Comparison of ENCODE assay signal across 8 cellular contexts in genomic region chr20:34362502-34363061, GRCh38. TPM values are rescaled to one million over a fixed set of nuclear protein-coding genes. Genes with fewer than 3 reads are reported as not detected.
DNase-seq lines count a peak whose midpoint lies in the region; ATAC-seq and TF ChIP-seq lines count a peak whose summit lies in the region.

No MANE protein-coding gene starts in this region.

- peak overlapping the region; percentile 100 for H3K4me3 Mint-ChIP-seq in activated naive CD8-positive, alpha-beta T cell treated with anti-CD3 and anti-CD28 coated beads, Interleukin-2, amount 50 U/mL, for 24 hours

- H3K4me1 Mint-ChIP-seq in activated naive CD8-positive, alpha-beta T cell treated with anti-CD3 and anti-CD28 coated beads, Interleukin-2, amount 50 U/mL, for 24 hours = peaks cover 40% of the 10 kb centered on the region

- H3K27ac ChIP-seq in right atrium auricular region (peak overlapping the region; percentile 97 to 99), mesodermal cell (ENCODE audit: low read depth, low read length, severe bottlenecking) (no peak overlapping the region), vagina (peak overlapping the region; percentile 92)

- peak overlapping the region; percentile 100 for H3K27ac Mint-ChIP-seq in activated naive CD8-positive, alpha-beta T cell treated with anti-CD3 and anti-CD28 coated beads, Interleukin-2, amount 50 U/mL, for 24 hours

- H3K36me3 ChIP-seq in right atrium auricular region (no peaks in the 10 kb centered on the region), mesodermal cell (ENCODE audit: control insufficient read depth, insufficient read depth, low read length) (peaks cover 29% of the 10 kb centered on the region), vagina (no peaks in the 10 kb centered on the region)

- H3K4me3 ChIP-seq in right atrium auricular region (peak overlapping the region; percentile 94 to 99), mesodermal cell (ENCODE audit: extremely low read depth, insufficient read depth, low read length, poor library complexity, severe bottlenecking) (peak overlapping the region; percentile 92), vagina (peak overlapping the region; percentile 73 to 84)

- H3K9me3 ChIP-seq in right atrium auricular region (no peaks in the 10 kb centered on the region), mesodermal cell (ENCODE audit: control insufficient read depth, low read length) (no peaks in the 10 kb centered on the region), vagina (no peaks in the 10 kb centered on the region)

- intact Hi-C loops in left ventricle myocardium superior (cut with micrococcal nuclease) = no loop called here
- intact Hi-C loops in vagina (cut with DNase I) = no loop called here

- no peaks in the 10 kb centered on the region for H3K27me3 Mint-ChIP-seq in activated naive CD8-positive, alpha-beta T cell treated with anti-CD3 and anti-CD28 coated beads, Interleukin-2, amount 50 U/mL, for 24 hours

- peaks cover 19% of the 10 kb centered on the region for H3K36me3 Mint-ChIP-seq in activated naive CD8-positive, alpha-beta T cell treated with anti-CD3 and anti-CD28 coated beads, Interleukin-2, amount 50 U/mL, for 24 hours (ENCODE audit: low read depth)

- 63 to 89% methylated on average over 1 to 3 of the region's 8 CpGs for WGBS in mesodermal cell (ENCODE audit: insufficient coverage in 2 of 2), 2 experiments

- no peak for DNase-seq in right atrium auricular region (ENCODE audit: low spot score)
- no peak for DNase-seq in left ventricle myocardium superior
- DNase-seq in activated naive CD8-positive, alpha-beta T cell treated with anti-CD3 and anti-CD28 coated beads, Interleukin-2, amount 50 U/mL, for 24 hours = no peak
- no peak for DNase-seq in vagina (ENCODE audit: extremely low spot score in 2 of 2)
- DNase-seq in ureter (ENCODE audit: low spot score) = no peak
- no peak for DNase-seq in CD1c-positive myeloid dendritic cell (ENCODE audit: extremely low spot score)

- H3K9me3 Mint-ChIP-seq in activated naive CD8-positive, alpha-beta T cell treated with anti-CD3 and anti-CD28 coated beads, Interleukin-2, amount 50 U/mL, for 24 hours = no peaks in the 10 kb centered on the region

- TF ChIP-seq CTCF in right atrium auricular region (IDR thresholded peaks at IDR 0.05) (no peak), vagina (IDR thresholded peaks at IDR 0.05) (no peak)

- TF ChIP-seq POLR2A in vagina (IDR thresholded peaks at IDR 0.05) = no peak

- H3K27me3 ChIP-seq in right atrium auricular region (no peaks in the 10 kb centered on the region), vagina (no peaks in the 10 kb centered on the region)

- H3K4me1 ChIP-seq in right atrium auricular region (peaks cover 0 to 33% of the 10 kb centered on the region in 2 donors), mesodermal cell (ENCODE audit: control insufficient read depth, insufficient read depth, low read length, poor library complexity, severe bottlenecking) (no peaks in the 10 kb centered on the region), vagina (peaks cover 44% of the 10 kb centered on the region)

- ATAC-seq in left ventricle myocardium superior = no peak
- no peak for ATAC-seq in activated naive CD8-positive, alpha-beta T cell treated with anti-CD3 and anti-CD28 coated beads, Interleukin-2, amount 50 U/mL, for 24 hours
- ATAC-seq in GM21360 (IDR thresholded peaks at IDR 0.05; ENCODE audit: unreplicated experiment) = no peak

RNA-seq across cellular contexts. Expression of gene ITCH, which starts 0.5 kb away (rescaled TPM):
- total RNA-seq in right atrium auricular region = 10 to 100 TPM; 35.6 to 40.2 TPM
- 39.5 TPM for total RNA-seq in left ventricle myocardium superior
- polyA plus RNA-seq in mesodermal cell (2013, experiment 1 of 2) = 44.3 TPM
- 41.9 TPM for polyA plus RNA-seq in mesodermal cell (2013, experiment 2 of 2)
- total RNA-seq in vagina = 30.9 TPM
- 65.0 TPM for total RNA-seq in ureter

RNA-seq across cellular contexts. Expression of gene AHCY, which starts 59.4 kb away (rescaled TPM):
- total RNA-seq in right atrium auricular region (10 to 100 TPM; 51.9 to 59.7 TPM), left ventricle myocardium superior (60.2 TPM), vagina (98.2 TPM), ureter (103 TPM)
- polyA plus RNA-seq in mesodermal cell (2013, experiment 1 of 2) = 199 TPM
- 179 TPM for polyA plus RNA-seq in mesodermal cell (2013, experiment 2 of 2)
